2 cellular contexts compared by ENCODE assay signal in genomic region chr13:32600891-32601290, GRCh38.
TF ChIP-seq lines count a peak whose summit lies in the region.

No MANE protein-coding gene starts in this region.

TF ChIP-seq in HepG2, 621 proteins besides CTCF, POLR2A, EP300 and RAD21:
- TF ChIP-seq GTF3A (CRISPR knock-in tag; conservative IDR thresholded peaks at IDR 0.05), result no peak
- no peak for TF ChIP-seq SNAI1 (CRISPR knock-in tag; IDR thresholded peaks at IDR 0.05; ENCODE audit: borderline replicate concordance)
- TF ChIP-seq, protein P1, sequence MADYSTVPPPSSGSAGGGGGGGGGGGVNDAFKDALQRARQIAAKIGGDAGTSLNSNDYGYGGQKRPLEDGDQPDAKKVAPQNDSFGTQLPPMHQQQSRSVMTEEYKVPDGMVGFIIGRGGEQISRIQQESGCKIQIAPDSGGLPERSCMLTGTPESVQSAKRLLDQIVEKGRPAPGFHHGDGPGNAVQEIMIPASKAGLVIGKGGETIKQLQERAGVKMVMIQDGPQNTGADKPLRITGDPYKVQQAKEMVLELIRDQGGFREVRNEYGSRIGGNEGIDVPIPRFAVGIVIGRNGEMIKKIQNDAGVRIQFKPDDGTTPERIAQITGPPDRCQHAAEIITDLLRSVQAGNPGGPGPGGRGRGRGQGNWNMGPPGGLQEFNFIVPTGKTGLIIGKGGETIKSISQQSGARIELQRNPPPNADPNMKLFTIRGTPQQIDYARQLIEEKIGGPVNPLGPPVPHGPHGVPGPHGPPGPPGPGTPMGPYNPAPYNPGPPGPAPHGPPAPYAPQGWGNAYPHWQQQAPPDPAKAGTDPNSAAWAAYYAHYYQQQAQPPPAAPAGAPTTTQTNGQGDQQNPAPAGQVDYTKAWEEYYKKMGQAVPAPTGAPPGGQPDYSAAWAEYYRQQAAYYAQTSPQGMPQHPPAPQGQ (CRISPR knock-in tag; IDR thresholded peaks at IDR 0.05; ENCODE audit: borderline replicate concordance), result no peak
- TF ChIP-seq NR2F6 (IDR thresholded peaks at IDR 0.05), result no peak
- TF ChIP-seq NR2F6 (CRISPR knock-in tag; IDR thresholded peaks at IDR 0.05), result no peak
- no peak for TF ChIP-seq ZNF496 (CRISPR knock-in tag; IDR thresholded peaks at IDR 0.05; ENCODE audit: insufficient replicate concordance)
- no peak for TF ChIP-seq THAP11 (CRISPR knock-in tag; IDR thresholded peaks at IDR 0.05)
- no peak for TF ChIP-seq MED13 (CRISPR knock-in tag; IDR thresholded peaks at IDR 0.05)
- no peak for TF ChIP-seq ZNF616 (CRISPR knock-in tag; IDR thresholded peaks at IDR 0.05; ENCODE audit: low read depth)
- TF ChIP-seq SRSF9 (IDR thresholded peaks at IDR 0.05; ENCODE audit: borderline replicate concordance, insufficient read depth, low read depth, low read length, poor library complexity, severe bottlenecking), result no peak
- no peak for TF ChIP-seq ZNF773 (CRISPR knock-in tag; IDR thresholded peaks at IDR 0.05; ENCODE audit: borderline replicate concordance)
- TF ChIP-seq NPAS2 (CRISPR knock-in tag; IDR thresholded peaks at IDR 0.05; ENCODE audit: borderline replicate concordance), result no peak
- no peak for TF ChIP-seq HOXA3 (CRISPR knock-in tag; IDR thresholded peaks at IDR 0.05)
- TF ChIP-seq, protein P2, sequence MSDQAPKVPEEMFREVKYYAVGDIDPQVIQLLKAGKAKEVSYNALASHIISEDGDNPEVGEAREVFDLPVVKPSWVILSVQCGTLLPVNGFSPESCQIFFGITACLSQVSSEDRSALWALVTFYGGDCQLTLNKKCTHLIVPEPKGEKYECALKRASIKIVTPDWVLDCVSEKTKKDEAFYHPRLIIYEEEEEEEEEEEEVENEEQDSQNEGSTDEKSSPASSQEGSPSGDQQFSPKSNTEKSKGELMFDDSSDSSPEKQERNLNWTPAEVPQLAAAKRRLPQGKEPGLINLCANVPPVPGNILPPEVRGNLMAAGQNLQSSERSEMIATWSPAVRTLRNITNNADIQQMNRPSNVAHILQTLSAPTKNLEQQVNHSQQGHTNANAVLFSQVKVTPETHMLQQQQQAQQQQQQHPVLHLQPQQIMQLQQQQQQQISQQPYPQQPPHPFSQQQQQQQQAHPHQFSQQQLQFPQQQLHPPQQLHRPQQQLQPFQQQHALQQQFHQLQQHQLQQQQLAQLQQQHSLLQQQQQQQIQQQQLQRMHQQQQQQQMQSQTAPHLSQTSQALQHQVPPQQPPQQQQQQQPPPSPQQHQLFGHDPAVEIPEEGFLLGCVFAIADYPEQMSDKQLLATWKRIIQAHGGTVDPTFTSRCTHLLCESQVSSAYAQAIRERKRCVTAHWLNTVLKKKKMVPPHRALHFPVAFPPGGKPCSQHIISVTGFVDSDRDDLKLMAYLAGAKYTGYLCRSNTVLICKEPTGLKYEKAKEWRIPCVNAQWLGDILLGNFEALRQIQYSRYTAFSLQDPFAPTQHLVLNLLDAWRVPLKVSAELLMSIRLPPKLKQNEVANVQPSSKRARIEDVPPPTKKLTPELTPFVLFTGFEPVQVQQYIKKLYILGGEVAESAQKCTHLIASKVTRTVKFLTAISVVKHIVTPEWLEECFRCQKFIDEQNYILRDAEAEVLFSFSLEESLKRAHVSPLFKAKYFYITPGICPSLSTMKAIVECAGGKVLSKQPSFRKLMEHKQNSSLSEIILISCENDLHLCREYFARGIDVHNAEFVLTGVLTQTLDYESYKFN (CRISPR knock-in tag; conservative IDR thresholded peaks at IDR 0.05), result no peak
TF ChIP-seq in HepG2: peak in this region for 0.

TF ChIP-seq in GM12878, 131 proteins besides CTCF, POLR2A, EP300 and RAD21:
- TF ChIP-seq, protein P3, sequence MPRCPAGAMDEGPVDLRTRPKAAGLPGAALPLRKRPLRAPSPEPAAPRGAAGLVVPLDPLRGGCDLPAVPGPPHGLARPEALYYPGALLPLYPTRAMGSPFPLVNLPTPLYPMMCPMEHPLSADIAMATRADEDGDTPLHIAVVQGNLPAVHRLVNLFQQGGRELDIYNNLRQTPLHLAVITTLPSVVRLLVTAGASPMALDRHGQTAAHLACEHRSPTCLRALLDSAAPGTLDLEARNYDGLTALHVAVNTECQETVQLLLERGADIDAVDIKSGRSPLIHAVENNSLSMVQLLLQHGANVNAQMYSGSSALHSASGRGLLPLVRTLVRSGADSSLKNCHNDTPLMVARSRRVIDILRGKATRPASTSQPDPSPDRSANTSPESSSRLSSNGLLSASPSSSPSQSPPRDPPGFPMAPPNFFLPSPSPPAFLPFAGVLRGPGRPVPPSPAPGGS (IDR thresholded peaks at IDR 0.05; ENCODE audit: borderline replicate concordance, insufficient read depth, low read depth, low read length, poor library complexity, severe bottlenecking), result no peak
- TF ChIP-seq GABPA (IDR thresholded peaks at IDR 0.05; ENCODE audit: low read depth), result no peak
- TF ChIP-seq HSF1 (IDR thresholded peaks at IDR 0.05; ENCODE audit: low read depth, low read length), result no peak
- no peak for TF ChIP-seq PBX3 (IDR thresholded peaks at IDR 0.05; ENCODE audit: insufficient replicate concordance, low read depth, low read length)
- no peak for TF ChIP-seq TCF3 (IDR thresholded peaks at IDR 0.05; ENCODE audit: borderline replicate concordance, insufficient read depth, low read depth, low read length)
- TF ChIP-seq ZNF24 (IDR thresholded peaks at IDR 0.05), result no peak
- no peak for TF ChIP-seq BCL11A (IDR thresholded peaks at IDR 0.05; ENCODE audit: low read depth, low read length)
- TF ChIP-seq SMAD5 (IDR thresholded peaks at IDR 0.05; ENCODE audit: low read depth), result no peak
- no peak for TF ChIP-seq SREBF2 (IDR thresholded peaks at IDR 0.05; ENCODE audit: low read length)
- TF ChIP-seq E4F1 (IDR thresholded peaks at IDR 0.05; ENCODE audit: borderline replicate concordance, partially characterized antibody), result no peak
- TF ChIP-seq SMARCA5 (IDR thresholded peaks at IDR 0.05), result no peak
- no peak for TF ChIP-seq CEBPB (IDR thresholded peaks at IDR 0.05; ENCODE audit: borderline replicate concordance in 1 of 2, low read depth in 2 of 2, low read length in 2 of 2)
- no peak for TF ChIP-seq HDAC6 (IDR thresholded peaks at IDR 0.05; ENCODE audit: unreplicated experiment)
- no peak for TF ChIP-seq EGR1 (IDR thresholded peaks at IDR 0.05; ENCODE audit: borderline replicate concordance in 1 of 2, low read depth in 2 of 2, low read length in 2 of 2)
- no peak for TF ChIP-seq CBX3 (IDR thresholded peaks at IDR 0.05; ENCODE audit: borderline replicate concordance, low read depth)
- TF ChIP-seq POU2F2 (IDR thresholded peaks at IDR 0.05; ENCODE audit: borderline replicate concordance, low read depth, low read length), result no peak
- no peak for TF ChIP-seq CBX5 (IDR thresholded peaks at IDR 0.05; ENCODE audit: low read depth)
- TF ChIP-seq TAF1 (IDR thresholded peaks at IDR 0.05; ENCODE audit: borderline replicate concordance, low read depth, low read length), result no peak
